ENCODE assay signal across 1 cellular context in genomic region chr2:73085691-73086090, GRCh38.
TF ChIP-seq lines count a peak whose summit lies in the region.

No MANE protein-coding gene starts in this region.

TF ChIP-seq in endothelial cell of umbilical vein, 7 proteins besides CTCF, POLR2A, EP300 and RAD21 (continued from another document):
- TF ChIP-seq MAX (IDR thresholded peaks at IDR 0.05; ENCODE audit: insufficient read depth, insufficient read length) (no peak), POLR2AphosphoS5 (IDR thresholded peaks at IDR 0.05; ENCODE audit: insufficient read depth, low read depth, low read length) (no peak)
TF ChIP-seq in endothelial cell of umbilical vein: peak in this region for 0.
